17 cellular contexts compared by ENCODE assay signal in the genomic region with DNA sequence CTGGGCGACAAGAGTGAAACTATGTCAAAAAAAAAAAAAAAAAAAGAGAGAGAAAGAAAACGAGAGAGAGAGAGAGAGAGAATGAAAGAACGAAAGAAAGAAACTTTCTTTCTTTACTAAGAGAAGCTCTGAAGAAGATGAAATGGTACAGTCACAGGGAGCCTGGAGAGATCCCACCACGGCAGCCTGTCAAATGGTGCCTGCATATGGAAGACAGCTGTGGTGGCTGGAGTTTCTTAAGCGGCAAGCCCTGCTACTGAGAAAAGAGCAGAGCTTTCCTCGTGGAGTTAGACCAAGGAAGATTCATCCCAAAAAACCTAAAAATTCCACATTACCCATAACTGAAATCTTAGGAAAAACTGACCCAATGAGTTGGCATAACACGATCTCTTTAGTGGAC.
"Had no signal": no experiment of that assay in that cellular context is flagged by ENCODE, and none has a peak within 500 bp of the region (broad histone marks: within the 10 kb centered on the region; RNA-seq: fewer than 3 reads in every experiment).

No MANE protein-coding gene starts in this region.

- H3K9me3 ChIP-seq: ascending aorta, left ventricle myocardium inferior, thyroid gland, vagina had no signal

- H3K4me1 ChIP-seq: ascending aorta had no signal

- H3K27ac Mint-ChIP-seq: activated naive CD4-positive, alpha-beta T cell treated with anti-CD3 and anti-CD28 coated beads for 36 hours; dendritic cell treated with granulocyte-macrophage colony-stimulating factor and Interleukin-4, amounts not matched to agents 40 ng/mL and 50 ng/mL, for 4 days; stimulated activated effector memory CD8-positive, alpha-beta T cell treated with anti-CD3 and anti-CD28 coated beads, Interleukin-12 subunit alpha, Interleukin-12 subunit beta, amount 100 ng/mL, for 72 hours had no signal

- ATAC-seq: activated CD4-positive, CD25-positive, alpha-beta regulatory T cell treated with anti-CD3 and anti-CD28 coated beads, Interleukin-2, amount 50 U/mL, for 24 hours; stimulated activated effector memory CD8-positive, alpha-beta T cell treated with anti-CD3 and anti-CD28 coated beads, Interleukin-12 subunit alpha, Interleukin-12 subunit beta, amount 100 ng/mL, for 72 hours had no signal

- H3K9me3 Mint-ChIP-seq: activated naive CD4-positive, alpha-beta T cell treated with anti-CD3 and anti-CD28 coated beads for 36 hours; dendritic cell treated with granulocyte-macrophage colony-stimulating factor and Interleukin-4, amounts not matched to agents 40 ng/mL and 50 ng/mL, for 4 days; stimulated activated effector memory CD8-positive, alpha-beta T cell treated with anti-CD3 and anti-CD28 coated beads, Interleukin-12 subunit alpha, Interleukin-12 subunit beta, amount 100 ng/mL, for 72 hours had no signal

- H3K36me3 ChIP-seq: ascending aorta, left ventricle myocardium inferior, thyroid gland, vagina had no signal

- H3K27me3 ChIP-seq: ascending aorta, thyroid gland, vagina had no signal

- DNase-seq: activated CD4-positive, alpha-beta T cell treated with anti-CD3 and anti-CD28 coated beads, Interleukin-2, amount 50 U/mL, for 1 hour; activated CD8-positive, alpha-beta memory T cell treated with anti-CD3 and anti-CD28 coated beads for 24 hours; activated naive CD4-positive, alpha-beta T cell treated with anti-CD3 and anti-CD28 coated beads for 36 hours; activated T-cell treated with anti-CD3 and anti-CD28 coated beads for 4 hours; effector memory CD4-positive, alpha-beta T cell; left ventricle myocardium inferior; mesendoderm; T-helper 1 cell; T1000; thyroid gland had no signal

- H3K27me3 Mint-ChIP-seq: dendritic cell treated with granulocyte-macrophage colony-stimulating factor and Interleukin-4, amounts not matched to agents 40 ng/mL and 50 ng/mL, for 4 days had no signal

- FAIRE-seq: bronchial epithelial cell, keratinocyte had no signal

- H3K4me3 Mint-ChIP-seq: activated naive CD4-positive, alpha-beta T cell treated with anti-CD3 and anti-CD28 coated beads for 36 hours; dendritic cell treated with granulocyte-macrophage colony-stimulating factor and Interleukin-4, amounts not matched to agents 40 ng/mL and 50 ng/mL, for 4 days; stimulated activated effector memory CD8-positive, alpha-beta T cell treated with anti-CD3 and anti-CD28 coated beads, Interleukin-12 subunit alpha, Interleukin-12 subunit beta, amount 100 ng/mL, for 72 hours had no signal

- H3K4me3 ChIP-seq: ascending aorta, left ventricle myocardium inferior, thyroid gland, vagina had no signal

- H3K27ac ChIP-seq: ascending aorta, left ventricle myocardium inferior, vagina had no signal
